Comparison of ENCODE assay signal across 8 cellular contexts in genomic region chr11:111870887-111871692, GRCh38. TPM values are rescaled to one million over a fixed set of nuclear protein-coding genes. Genes with fewer than 3 reads are reported as not detected.
DNase-seq lines count a peak whose midpoint lies in the region; ATAC-seq and TF ChIP-seq lines count a peak whose summit lies in the region.

TSS of gene ALG9 (minus strand) at chr11:111871581. CDS start at chr11:111871482, 99 bp downstream.

- peaks cover 31% of the 10 kb centered on the region for H3K36me3 Mint-ChIP-seq in activated naive CD8-positive, alpha-beta T cell treated with anti-CD3 and anti-CD28 coated beads, Interleukin-2, amount 50 U/mL, for 24 hours (ENCODE audit: low read depth)

- no peaks in the 10 kb centered on the region for H3K27me3 Mint-ChIP-seq in activated naive CD8-positive, alpha-beta T cell treated with anti-CD3 and anti-CD28 coated beads, Interleukin-2, amount 50 U/mL, for 24 hours

- H3K4me3 ChIP-seq in HFF-Myc (replicated peaks; ENCODE audit: low read depth, low read length): peak within 1 kb of the TSS; percentile 63
- H3K4me3 ChIP-seq in heart left ventricle: peak within 1 kb of the TSS; percentile 70 to 100 (median 86)
- peak within 1 kb of the TSS; percentile 86 for H3K4me3 ChIP-seq in upper lobe of right lung

- no peaks in the 10 kb centered on the region for H3K9me3 Mint-ChIP-seq in activated naive CD8-positive, alpha-beta T cell treated with anti-CD3 and anti-CD28 coated beads, Interleukin-2, amount 50 U/mL, for 24 hours

- peaks cover 0 to 23% (median 11%) of the 10 kb centered on the region in 12 donors for H3K4me1 ChIP-seq in heart left ventricle
- H3K4me1 ChIP-seq in upper lobe of right lung: peaks cover 7% of the 10 kb centered on the region

- H3K9me3 ChIP-seq in heart left ventricle: no peaks in the 10 kb centered on the region
- H3K9me3 ChIP-seq in upper lobe of right lung: no peaks in the 10 kb centered on the region

- peak; percentile 94 for ATAC-seq in activated naive CD8-positive, alpha-beta T cell treated with anti-CD3 and anti-CD28 coated beads, Interleukin-2, amount 50 U/mL, for 24 hours
- ATAC-seq in heart left ventricle (peak; percentile 66 to 95 (median 90)), upper lobe of right lung (peak; percentile 95)

- TF ChIP-seq CTCF in GM10266 (IDR thresholded peaks at IDR 0.05; ENCODE audit: control insufficient read depth, insufficient read depth, low read depth, missing control alignments) (no peak), HFF-Myc (IDR thresholded peaks at IDR 0.05; ENCODE audit: low read depth, low read length, missing control alignments) (peak; percentile 17), heart left ventricle (IDR thresholded peaks at IDR 0.05) (peak in 2 of 12 donors; percentile 23 to 24), upper lobe of right lung (IDR thresholded peaks at IDR 0.05) (no peak)

- H3K27ac Mint-ChIP-seq in activated naive CD8-positive, alpha-beta T cell treated with anti-CD3 and anti-CD28 coated beads, Interleukin-2, amount 50 U/mL, for 24 hours: peak within 1 kb of the TSS; percentile 89

- TF ChIP-seq POLR2A in heart left ventricle (IDR thresholded peaks at IDR 0.05): peak in 1 of 2 donors; percentile 32

- H3K4me3 Mint-ChIP-seq in activated naive CD8-positive, alpha-beta T cell treated with anti-CD3 and anti-CD28 coated beads, Interleukin-2, amount 50 U/mL, for 24 hours: peak within 1 kb of the TSS; percentile 88

- intact Hi-C loops in heart left ventricle (cut with DNase I) (loop anchor here in 7 of 10 donors (5.0 to 10.0 kb wide), 3 partner anchors 106 to 214 kb away; partner anchors contain the start of genes SDHD (in 5 of the 7) and TIMM8B (in 5 of the 7)), posterior vena cava (cut with DNase I) (loop anchor here in 1 of 2 donors (10.0 kb wide), 2 partner anchors 64 to 104 kb away; partner anchors contain the start of gene DIXDC1), upper lobe of right lung (cut with DNase I) (no loop called here)

- H3K27ac ChIP-seq in heart left ventricle: peak within 1 kb of the TSS; percentile 84 to 94 (median 91)
- peak within 1 kb of the TSS; percentile 85 for H3K27ac ChIP-seq in upper lobe of right lung

- H3K27me3 ChIP-seq in heart left ventricle (no peaks in the 10 kb centered on the region), upper lobe of right lung (no peaks in the 10 kb centered on the region)

- peaks cover 18% of the 10 kb centered on the region for H3K4me1 Mint-ChIP-seq in activated naive CD8-positive, alpha-beta T cell treated with anti-CD3 and anti-CD28 coated beads, Interleukin-2, amount 50 U/mL, for 24 hours

- H3K36me3 ChIP-seq in heart left ventricle (peaks cover 0 to 49% (median 37%) of the 10 kb centered on the region in 9 donors), upper lobe of right lung (peaks cover 27% of the 10 kb centered on the region)

- 0 to 1% (median 1%) methylated on average over 25 to 51 of the region's 51 CpGs for WGBS in heart left ventricle, 4 donors

- DNase-seq in GM10266 (ENCODE audit: extremely low spot score) (peak; percentile 88), HFF-Myc (ENCODE audit: extremely low read depth, low read depth) (peak; percentile 60), NAMALWA (ENCODE audit: low spot score) (peak; percentile 81), SW 1271 (lab: John Stamatoyannopoulos, UW) (peak; percentile 66 to 92), heart left ventricle (peak; percentile 88 to 92 (median 89)), posterior vena cava (ENCODE audit: low spot score) (peak; percentile 95), upper lobe of right lung (peak; percentile 91)
- DNase-seq in activated naive CD8-positive, alpha-beta T cell treated with anti-CD3 and anti-CD28 coated beads, Interleukin-2, amount 50 U/mL, for 24 hours: peak; percentile 93

RNA-seq across cellular contexts. Expression of gene ALG9, which starts in this region (rescaled TPM):
- total RNA-seq in heart left ventricle: 10 to 100 TPM; 13.5 to 26.5 (median 17.6) TPM
- polyA plus RNA-seq in heart left ventricle: 10 to 100 TPM; 16.2 to 20.9 TPM
- total RNA-seq in posterior vena cava: 10 to 100 TPM; 21.8 to 23.8 TPM
- 26.6 TPM for total RNA-seq in upper lobe of right lung

Comparison
In these comparisons a context has a peak if more than half of its experiments do, and no peak if none do; other contexts are left out.
1. Peak in every context shown above with its lines: DNase-seq, ATAC-seq, H3K4me3 ChIP-seq and H3K27ac ChIP-seq.